29 cellular contexts compared by ENCODE assay signal in the genomic region with DNA sequence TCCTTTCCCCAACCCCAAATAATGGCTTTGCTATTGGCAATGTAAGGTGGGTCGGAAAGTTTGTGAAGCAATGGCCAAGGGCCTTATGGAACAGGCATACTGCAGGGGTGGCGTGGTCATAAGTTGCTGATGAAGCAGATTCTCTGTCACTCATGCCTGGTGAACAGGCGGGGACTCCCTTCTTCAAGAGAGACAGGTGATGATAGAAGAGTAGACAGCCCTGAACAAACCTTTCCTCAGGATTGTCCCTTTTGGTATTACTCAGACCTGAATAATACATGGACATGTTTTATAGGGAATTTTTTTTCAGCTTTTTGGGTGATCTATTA. TPM values are rescaled to one million over a fixed set of nuclear protein-coding genes. Genes with fewer than 3 reads are reported as not detected.
"Had no signal": no experiment of that assay in that cellular context is flagged by ENCODE, and none has a peak within 500 bp of the region (broad histone marks: within the 10 kb centered on the region; RNA-seq: fewer than 3 reads in every experiment).

No MANE protein-coding gene starts in this region.

- H3K27ac ChIP-seq: neutrophil, pancreas, psoas muscle, skin epidermis, spleen, thoracic aorta, thyroid gland, tibial nerve, upper lobe of left lung, vagina had no signal

- H3K27me3 ChIP-seq: pancreas, thyroid gland, tibial nerve, upper lobe of left lung, vagina had no signal

- H3K4me2 ChIP-seq: smooth muscle cell had no signal

- H3K4me1 ChIP-seq: pancreas, psoas muscle, spleen, thyroid gland, upper lobe of left lung had no signal

- H3K36me3 ChIP-seq: neutrophil, pancreas, spleen, thoracic aorta, thyroid gland, tibial nerve, upper lobe of left lung, vagina had no signal

- DNase-seq: naive thymus-derived CD4-positive, alpha-beta T cell; natural killer cell; nephron progenitor cell; nucleus accumbens; pancreas; posterior cingulate gyrus; psoas muscle; right cardiac atrium; spleen; stimulated activated CD4-positive, alpha-beta T cell treated with anti-CD3 and anti-CD28 coated beads, Interleukin-12 subunit alpha, Interleukin-12 subunit beta, amount 100 ng/mL, for 4 hours; stimulated activated CD4-positive, alpha-beta T cell treated with anti-CD3 and anti-CD28 coated beads, Interleukin-1b, Interleukin-23, amount 100 ng/mL, for 48 hours; stimulated activated CD4-positive, alpha-beta T cell treated with anti-CD3 and anti-CD28 coated beads, Interleukin-4, amount 100 ng/mL, for 1 hour; stimulated activated CD4-positive, alpha-beta T cell treated with anti-CD3 and anti-CD28 coated beads, Interleukin-4, amount 100 ng/mL, for 4 hours; stimulated activated CD8-positive, alpha-beta memory T cell treated with anti-CD3 and anti-CD28 coated beads, Interleukin-4, amount 100 ng/mL, for 48 hours; stimulated activated naive CD4-positive, alpha-beta T cell; stimulated activated naive CD8-positive, alpha-beta T cell treated with anti-CD3 and anti-CD28 coated beads, Interleukin-15, amount 100 ng/mL, for 72 hours; stimulated activated naive CD8-positive, alpha-beta T cell treated with anti-CD3 and anti-CD28 coated beads, Interleukin-15, Interleukin-2, amounts not matched to agents 100 U/mL and 50 U/mL, for 24 hours; thyroid gland; trophoblast cell; upper lobe of left lung had no signal

- H3K4me3 ChIP-seq: pancreas, psoas muscle, skin epidermis, smooth muscle cell, spleen, thoracic aorta, thyroid gland, tibial nerve, upper lobe of left lung, vagina had no signal

- H3K9me3 ChIP-seq: neutrophil, pancreas, psoas muscle, spleen, thoracic aorta, thyroid gland, tibial nerve, upper lobe of left lung, vagina had no signal

- ATAC-seq: naive thymus-derived CD4-positive, alpha-beta T cell; natural killer cell; pancreas; psoas muscle; right cardiac atrium; sciatic nerve; stimulated activated memory B cell treated with anti-CD40 and anti-IgM and Interleukin-4, amounts not matched to agents 10 μg/mL and 1 μg/mL and 100 μg/mL, for 72 hours; stimulated activated naive CD8-positive, alpha-beta T cell treated with anti-CD3 and anti-CD28 coated beads, Interleukin-15, amount 100 ng/mL, for 72 hours; stimulated activated naive CD8-positive, alpha-beta T cell treated with anti-CD3 and anti-CD28 coated beads, Interleukin-15, Interleukin-2, amounts not matched to agents 100 U/mL and 50 U/mL, for 24 hours had no signal

- FAIRE-seq: pancreas, urothelium cell line had no signal

RNA-seq across cellular contexts. Expression of gene DDR2, which starts 12.7 kb away (rescaled TPM):
- polyA plus RNA-seq: naive thymus-derived CD4-positive, alpha-beta T cell had no signal
